ENCODE assay signal across 1 cellular context in the genomic region with DNA sequence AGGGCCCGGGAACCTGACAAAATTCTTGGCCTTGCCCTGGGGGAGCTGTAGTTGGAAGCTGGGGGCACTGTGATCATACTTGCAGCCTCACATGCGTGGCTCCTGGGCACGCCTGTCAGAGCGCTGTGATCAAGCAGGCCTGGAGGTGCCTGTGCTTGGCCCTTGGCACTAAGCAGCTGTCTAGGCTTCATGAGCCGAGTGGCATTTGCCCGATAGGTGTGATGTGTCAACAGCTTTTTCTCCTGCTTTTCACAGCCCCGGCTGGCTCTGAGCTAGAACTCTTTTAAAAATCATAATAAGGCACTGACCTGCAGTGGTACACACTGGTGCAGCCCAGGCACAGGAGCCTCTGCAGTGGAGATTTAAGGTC.
A peak's percentile ranks its signal among the peaks of the same experiment; 100 is the strongest.
TF ChIP-seq lines count a peak whose summit lies in the region.

No MANE protein-coding gene starts in this region.

TF ChIP-seq in HepG2, 621 proteins besides CTCF, POLR2A, EP300 and RAD21 (continued from another document):
- TF ChIP-seq, protein P1, sequence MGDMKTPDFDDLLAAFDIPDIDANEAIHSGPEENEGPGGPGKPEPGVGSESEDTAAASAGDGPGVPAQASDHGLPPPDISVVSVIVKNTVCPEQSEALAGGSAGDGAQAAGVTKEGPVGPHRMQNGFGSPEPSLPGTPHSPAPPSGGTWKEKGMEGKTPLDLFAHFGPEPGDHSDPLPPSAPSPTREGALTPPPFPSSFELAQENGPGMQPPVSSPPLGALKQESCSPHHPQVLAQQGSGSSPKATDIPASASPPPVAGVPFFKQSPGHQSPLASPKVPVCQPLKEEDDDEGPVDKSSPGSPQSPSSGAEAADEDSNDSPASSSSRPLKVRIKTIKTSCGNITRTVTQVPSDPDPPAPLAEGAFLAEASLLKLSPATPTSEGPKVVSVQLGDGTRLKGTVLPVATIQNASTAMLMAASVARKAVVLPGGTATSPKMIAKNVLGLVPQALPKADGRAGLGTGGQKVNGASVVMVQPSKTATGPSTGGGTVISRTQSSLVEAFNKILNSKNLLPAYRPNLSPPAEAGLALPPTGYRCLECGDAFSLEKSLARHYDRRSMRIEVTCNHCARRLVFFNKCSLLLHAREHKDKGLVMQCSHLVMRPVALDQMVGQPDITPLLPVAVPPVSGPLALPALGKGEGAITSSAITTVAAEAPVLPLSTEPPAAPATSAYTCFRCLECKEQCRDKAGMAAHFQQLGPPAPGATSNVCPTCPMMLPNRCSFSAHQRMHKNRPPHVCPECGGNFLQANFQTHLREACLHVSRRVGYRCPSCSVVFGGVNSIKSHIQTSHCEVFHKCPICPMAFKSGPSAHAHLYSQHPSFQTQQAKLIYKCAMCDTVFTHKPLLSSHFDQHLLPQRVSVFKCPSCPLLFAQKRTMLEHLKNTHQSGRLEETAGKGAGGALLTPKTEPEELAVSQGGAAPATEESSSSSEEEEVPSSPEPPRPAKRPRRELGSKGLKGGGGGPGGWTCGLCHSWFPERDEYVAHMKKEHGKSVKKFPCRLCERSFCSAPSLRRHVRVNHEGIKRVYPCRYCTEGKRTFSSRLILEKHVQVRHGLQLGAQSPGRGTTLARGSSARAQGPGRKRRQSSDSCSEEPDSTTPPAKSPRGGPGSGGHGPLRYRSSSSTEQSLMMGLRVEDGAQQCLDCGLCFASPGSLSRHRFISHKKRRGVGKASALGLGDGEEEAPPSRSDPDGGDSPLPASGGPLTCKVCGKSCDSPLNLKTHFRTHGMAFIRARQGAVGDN (CRISPR knock-in tag; IDR thresholded peaks at IDR 0.05) = 0 out of 2 replicates have a peak, but pooled peaks have one; percentile 20
- TF ChIP-seq ZNF552 (CRISPR knock-in tag; IDR thresholded peaks at IDR 0.05; ENCODE audit: borderline replicate concordance) = no peak
- TF ChIP-seq NRL (CRISPR knock-in tag; IDR thresholded peaks at IDR 0.05; ENCODE audit: borderline replicate concordance) = 0 out of 2 replicates have a peak, but pooled peaks have one; percentile 10
TF ChIP-seq in HepG2: peak in this region for 3.
